8 cellular contexts compared by ENCODE assay signal in the genomic region with DNA sequence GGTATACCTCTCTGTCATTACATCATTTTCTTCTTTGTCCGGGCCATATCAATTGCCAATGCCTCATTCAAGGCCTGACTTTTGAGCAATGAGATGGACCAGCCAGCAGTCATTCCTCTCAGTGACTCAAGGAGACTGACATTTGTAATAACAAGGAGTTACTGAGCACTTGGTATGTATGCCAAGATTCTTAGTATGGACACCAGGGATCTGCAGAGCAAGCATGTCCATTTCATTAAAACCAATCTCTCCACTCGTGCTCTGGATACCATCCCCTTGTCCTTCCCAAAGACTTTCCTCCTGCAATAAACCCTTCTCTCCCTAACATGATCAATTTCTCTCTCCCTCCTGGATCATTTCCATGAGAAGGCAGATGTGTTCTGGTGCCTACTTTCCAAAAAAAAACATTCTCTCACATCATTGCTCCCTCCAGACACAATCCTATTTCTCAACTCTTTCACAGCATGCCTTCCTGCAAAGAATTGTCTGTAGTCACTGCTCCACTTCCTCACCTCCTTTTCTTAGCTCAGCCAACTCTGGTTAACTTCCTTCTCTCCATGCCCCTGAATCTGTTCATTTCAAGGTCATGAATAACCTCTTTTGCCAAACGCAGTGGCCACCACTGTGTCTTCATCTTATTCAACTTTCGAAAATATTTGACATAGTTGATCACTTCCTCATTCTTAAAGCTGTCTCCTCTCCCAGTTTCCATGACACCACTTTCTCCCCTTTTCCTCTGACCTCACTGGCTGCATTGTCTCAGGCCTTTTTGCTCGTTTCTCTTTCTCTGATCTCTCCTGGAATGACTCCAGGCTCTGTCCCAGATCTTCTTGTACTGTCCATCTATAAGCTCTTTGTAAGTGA.
DNase-seq lines count a peak whose midpoint lies in the region; ATAC-seq and TF ChIP-seq lines count a peak whose summit lies in the region.

No MANE protein-coding gene starts in this region.

- CTCF ChIA-PET in PC-9 (lab: Charles Lee): interaction anchor here (0.5 kb wide), 1 partner anchor 102 kb away, joined by 8 read pairs; no protein-coding TSS in a partner anchor

- intact Hi-C loops in PC-9 (cut with micrococcal nuclease; ENCODE audit: unreplicated experiment): loop anchor here (1.0 to 5.0 kb wide), 2 partner anchors 31 to 61 kb away; no protein-coding TSS in a partner anchor
- intact Hi-C loops in heart left ventricle (cut with DNase I): loop anchor here in 1 of 10 donors (10.0 kb wide), 1 partner anchor 56 kb away; no protein-coding TSS in a partner anchor

- TF ChIP-seq CTCF in PC-9 (conservative IDR thresholded peaks at IDR 0.05) (no peak), heart left ventricle (IDR thresholded peaks at IDR 0.05) (no peak)

- DNase-seq in A172 (ENCODE audit: low spot score) (peak; percentile 88), PC-9 (peak; percentile 48 to 73), heart left ventricle (peak in 2 of 5 donors; percentile 33 to 35), stromal cell of bone marrow (ENCODE audit: low read depth) (peak; percentile 88), GDM1 (lab: John Stamatoyannopoulos, UW) (no peak), retina (no peak)

- no peak for TF ChIP-seq POLR2A in heart left ventricle (IDR thresholded peaks at IDR 0.05)

- no peaks in the 10 kb centered on the region for H3K9me2 ChIP-seq in PC-9 (ENCODE audit: insufficient read depth)

- H3K4me1 ChIP-seq in PC-9 (replicated peaks; ENCODE audit: insufficient read depth) (peaks cover 41% of the 10 kb centered on the region), heart left ventricle (peaks cover 0 to 54% (median 2%) of the 10 kb centered on the region in 12 donors)

- no peak overlapping the region for H3K4me3 ChIP-seq in PC-9
- no peak overlapping the region for H3K4me3 ChIP-seq in heart left ventricle

- H2AFZ ChIP-seq in PC-9: no peak overlapping the region

- peaks cover 38% of the 10 kb centered on the region for H3F3A ChIP-seq in PC-9 (ENCODE audit: insufficient read depth, low read depth)

- H3K36me3 ChIP-seq in PC-9 (ENCODE audit: low read depth) (0 out of 2 replicates have a peak, but pooled peaks cover 6% of the 10 kb centered on the region), heart left ventricle (no peaks in the 10 kb centered on the region)

- BruUV-seq in PC-9 (replicated peaks; lab: Mats Ljungman, UMichigan): no TSS peak

- peak overlapping the region; percentile 25 for H3K27ac ChIP-seq in PC-9
- H3K27ac ChIP-seq in heart left ventricle: peak overlapping the region; percentile 11 to 86 (median 44)

- H3K4me2 ChIP-seq in PC-9: peak overlapping the region; percentile 22; the same call in 1 of the 2 replicates

- POLR2A ChIA-PET in PC-9 (lab: Charles Lee; ENCODE audit: unreplicated experiment): interaction anchor here (0.5 to 0.6 kb wide), 5 partner anchors 30 to 983 kb away, joined by 3 to 11 read pairs (median 4); a partner anchor contains a TSS

- H3K27me3 ChIP-seq in PC-9 (ENCODE audit: insufficient read depth, low read depth): no peaks in the 10 kb centered on the region
- no peaks in the 10 kb centered on the region for H3K27me3 ChIP-seq in heart left ventricle

- no peaks in the 10 kb centered on the region for H4K20me1 ChIP-seq in PC-9 (ENCODE audit: insufficient read depth)

- ATAC-seq in GM21529 (IDR thresholded peaks at IDR 0.05; ENCODE audit: unreplicated experiment): peak; percentile 92
- peak; percentile 51 to 63 (median 55) for ATAC-seq in heart left ventricle
- no peak for ATAC-seq in HG03354 (IDR thresholded peaks at IDR 0.05; ENCODE audit: poor library complexity, severe bottlenecking, unreplicated experiment)

- H3K79me2 ChIP-seq in PC-9 (ENCODE audit: low read depth): no peaks in the 10 kb centered on the region

- no peaks in the 10 kb centered on the region for H3K9me3 ChIP-seq in PC-9 (ENCODE audit: insufficient read depth, low read depth)
- H3K9me3 ChIP-seq in heart left ventricle: no peaks in the 10 kb centered on the region

- WGBS in heart left ventricle, 4 donors: 48 to 61% (median 53%) methylated on average over 5 of the region's 5 CpGs

Comparison
In these comparisons a context has a peak if more than half of its experiments do, and no peak if none do; other contexts are left out.
1. DNase-seq: peak in A172 (single experiment), PC-9 (2 of 2) and stromal cell of bone marrow (single experiment); none in GDM1 (single experiment) and retina (single experiment).